Comparison of ENCODE assay signal across 8 cellular contexts in genomic region chr15:49154799-49155109, GRCh38. TPM values are rescaled to one million over a fixed set of nuclear protein-coding genes. Genes with fewer than 3 reads are reported as not detected.
A peak's percentile ranks its signal among the peaks of the same experiment; 100 is the strongest.
DNase-seq lines count a peak whose midpoint lies in the region; ATAC-seq and TF ChIP-seq lines count a peak whose summit lies in the region.

No MANE protein-coding gene starts in this region.

- H3K4me1 ChIP-seq in SJSA1 (replicated peaks) = no peaks in the 10 kb centered on the region

- H3K4me3 Mint-ChIP-seq in T-helper 1 cell treated with Interleukin-12 subunit alpha and Interleukin-12 subunit beta and Interleukin-4 antibody, amounts not matched to agents 30 μg/mL and 1 μg/mL, for 36 hours = peak overlapping the region; percentile 100

- H3K4me3 ChIP-seq in SJSA1 = peak overlapping the region; percentile 72
- H3K4me3 ChIP-seq in fibroblast of villous mesenchyme (ENCODE audit: low read depth, low read length) = peak overlapping the region; percentile 98
- peak overlapping the region; percentile 78 to 98 (median 85) for H3K4me3 ChIP-seq in skin epidermis

- peaks cover 45% of the 10 kb centered on the region for H3K4me1 Mint-ChIP-seq in T-helper 1 cell treated with Interleukin-12 subunit alpha and Interleukin-12 subunit beta and Interleukin-4 antibody, amounts not matched to agents 30 μg/mL and 1 μg/mL, for 36 hours (ENCODE audit: low read depth)

- no peak for ATAC-seq in HG02763 (IDR thresholded peaks at IDR 0.05; ENCODE audit: unreplicated experiment)

- peak overlapping the region; percentile 99 for H3K27ac Mint-ChIP-seq in T-helper 1 cell treated with Interleukin-12 subunit alpha and Interleukin-12 subunit beta and Interleukin-4 antibody, amounts not matched to agents 30 μg/mL and 1 μg/mL, for 36 hours

- no peaks in the 10 kb centered on the region for H3K27me3 Mint-ChIP-seq in T-helper 1 cell treated with Interleukin-12 subunit alpha and Interleukin-12 subunit beta and Interleukin-4 antibody, amounts not matched to agents 30 μg/mL and 1 μg/mL, for 36 hours (ENCODE audit: low read depth)

- H3K27ac ChIP-seq in SJSA1 (peak overlapping the region; percentile 57), skin epidermis (peak overlapping the region; percentile 64 to 98 (median 93))

- no peak for DNase-seq in T-helper 1 cell
- no peak for DNase-seq in SJSA1 (ENCODE audit: low read depth in 1 of 2, low spot score in 2 of 2)
- DNase-seq in fibroblast of villous mesenchyme (ENCODE audit: low read depth) = no peak
- DNase-seq in SIG-M5 (lab: John Stamatoyannopoulos, UW) = no peak
- DNase-seq in NCI-H2107 (lab: John Stamatoyannopoulos, UW) = no peak

- no peaks in the 10 kb centered on the region for H3K9me3 Mint-ChIP-seq in T-helper 1 cell treated with Interleukin-12 subunit alpha and Interleukin-12 subunit beta and Interleukin-4 antibody, amounts not matched to agents 30 μg/mL and 1 μg/mL, for 36 hours

- H3K36me3 ChIP-seq in SJSA1 = peaks cover 8% of the 10 kb centered on the region

- H3K27me3 ChIP-seq in SJSA1 (replicated peaks) = no peaks in the 10 kb centered on the region

- TF ChIP-seq CTCF in fibroblast of villous mesenchyme (IDR thresholded peaks at IDR 0.05; ENCODE audit: insufficient read depth, low read depth, low read length) = no peak

- peaks cover 10% of the 10 kb centered on the region for H3K36me3 Mint-ChIP-seq in T-helper 1 cell treated with Interleukin-12 subunit alpha and Interleukin-12 subunit beta and Interleukin-4 antibody, amounts not matched to agents 30 μg/mL and 1 μg/mL, for 36 hours (ENCODE audit: low read depth)

- H3K9me3 ChIP-seq in SJSA1 (replicated peaks) = no peaks in the 10 kb centered on the region

RNA-seq across cellular contexts. Expression of gene COPS2, which starts 0.6 kb away (rescaled TPM):
- 49.8 and 76.0 TPM in 2 replicates for total RNA-seq in SJSA1 (2014; rRNA removed; shearing (Covaris generic))
- total RNA-seq in fibroblast of villous mesenchyme = 63.1 and 85.9 TPM in 2 replicates

RNA-seq across cellular contexts. Expression of gene GALK2, which starts 15.3 kb away (rescaled TPM):
- total RNA-seq in SJSA1 (2014; rRNA removed; shearing (Covaris generic)) = 32.1 and 32.3 TPM in 2 replicates
- 38.7 and 58.7 TPM in 2 replicates for total RNA-seq in fibroblast of villous mesenchyme
